Comparison of ENCODE assay signal across 21 cellular contexts in the genomic region with DNA sequence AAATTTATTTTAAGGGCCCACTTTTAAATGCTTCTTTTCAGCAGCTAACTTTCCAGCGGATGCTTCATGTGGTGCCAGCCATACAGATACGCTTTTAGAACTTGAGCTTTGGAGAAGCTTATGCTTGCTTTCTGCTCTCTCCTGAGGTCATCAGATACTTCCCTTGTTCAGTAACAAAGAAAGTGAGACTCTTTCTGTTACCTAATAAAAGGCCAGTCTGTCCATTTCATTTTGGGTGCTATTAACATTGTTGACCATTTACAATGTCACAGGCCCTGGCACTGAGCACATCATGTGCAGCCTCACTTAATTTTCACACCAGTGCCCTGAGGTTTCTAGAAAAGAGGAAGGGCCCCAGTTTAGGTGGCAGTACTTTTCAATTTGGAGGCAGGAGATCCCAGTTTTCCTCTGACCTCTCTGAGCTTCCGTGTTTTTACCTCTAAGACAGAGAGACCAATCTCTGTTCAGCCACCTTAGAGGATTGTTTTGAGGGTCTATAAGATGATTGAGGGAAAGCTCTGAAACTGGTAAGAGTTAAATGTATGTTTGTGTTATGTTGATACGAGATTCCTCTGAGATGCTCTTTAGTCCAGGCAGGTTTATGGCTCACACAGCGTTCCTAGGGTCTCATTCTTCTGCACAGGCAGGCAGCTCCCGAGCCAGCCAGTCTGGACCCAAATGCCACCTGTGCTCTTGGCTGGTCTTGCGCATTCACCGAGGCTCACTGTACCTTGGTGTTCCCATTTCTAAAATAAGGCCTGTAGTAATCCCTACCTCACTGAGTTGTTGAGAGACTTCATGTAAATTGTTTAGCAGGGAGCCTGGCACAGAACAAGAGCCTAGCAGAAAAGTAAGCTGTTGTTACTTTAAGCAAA. TPM values are rescaled to one million over a fixed set of nuclear protein-coding genes. Genes with fewer than 3 reads are reported as not detected.
DNase-seq lines count a peak whose midpoint lies in the region; ATAC-seq, FAIRE-seq and TF ChIP-seq lines count a peak whose summit lies in the region.
"Had no signal": no experiment of that assay in that cellular context is flagged by ENCODE, and none has a peak within 500 bp of the region (broad histone marks: within the 10 kb centered on the region; RNA-seq: fewer than 3 reads in every experiment).

No MANE protein-coding gene starts in this region.

- TF ChIP-seq POLR2A in GM12891 (IDR thresholded peaks at IDR 0.05; ENCODE audit: low read depth, low read length): no peak

- ATAC-seq in GM18520 (IDR thresholded peaks at IDR 0.05; ENCODE audit: unreplicated experiment) (no peak), GM19035 (IDR thresholded peaks at IDR 0.05; ENCODE audit: unreplicated experiment) (no peak)
- ATAC-seq: stimulated activated memory B cell treated with anti-CD40 and anti-IgM and Interleukin-4, amounts not matched to agents 10 μg/mL and 1 μg/mL and 100 μg/mL, for 72 hours had no signal

- FAIRE-seq in GM12891 (lab: Jason Lieb, UNC): no peak
- FAIRE-seq: frontal cortex had no signal

- H3K9me3 ChIP-seq in ascending aorta (no peaks in the 10 kb centered on the region), iPS-20b (ENCODE audit: insufficient read depth, low read depth, low read length) (no peaks in the 10 kb centered on the region), skeletal muscle tissue (ENCODE audit: control insufficient read depth in 3 of 3, low read length in 3 of 3) (no peaks in the 10 kb centered on the region)
- H3K9me3 ChIP-seq: SJCRH30 had no signal

- no peaks in the 10 kb centered on the region for H3K27me3 ChIP-seq in ascending aorta
- H3K27me3 ChIP-seq in iPS-20b (ENCODE audit: insufficient read depth, low read length): no peaks in the 10 kb centered on the region
- H3K27me3 ChIP-seq in skeletal muscle tissue (ENCODE audit: control insufficient read depth in 3 of 3, insufficient read depth in 3 of 3, low read length in 3 of 3): no peaks in the 10 kb centered on the region
- H3K27me3 ChIP-seq: SJCRH30 had no signal

- peak overlapping the region; percentile 27 to 98 for H3K27ac ChIP-seq in ascending aorta
- H3K27ac ChIP-seq in iPS-20b (ENCODE audit: low read length): no peak overlapping the region
- H3K27ac ChIP-seq in skeletal muscle tissue (ENCODE audit: low read depth, low read length): peak overlapping the region; percentile 22
- H3K27ac ChIP-seq: KMS-11, SJCRH30 had no signal

- H3K36me3 ChIP-seq in ascending aorta (no peaks in the 10 kb centered on the region), iPS-20b (ENCODE audit: insufficient read depth, low read depth, low read length) (no peaks in the 10 kb centered on the region), skeletal muscle tissue (ENCODE audit: control insufficient read depth in 3 of 3, insufficient read depth in 3 of 3, low read length in 3 of 3) (no peaks in the 10 kb centered on the region)
- H3K36me3 ChIP-seq: SJCRH30 had no signal

- TF ChIP-seq CTCF in ascending aorta (IDR thresholded peaks at IDR 0.05): no peak

- peaks cover 24 to 59% of the 10 kb centered on the region in 2 donors for H3K4me1 ChIP-seq in ascending aorta
- peaks cover 29% of the 10 kb centered on the region; the same call in 1 of the 2 replicates for H3K4me1 ChIP-seq in iPS-20b (ENCODE audit: insufficient read depth, low read length)
- H3K4me1 ChIP-seq in skeletal muscle tissue (ENCODE audit: control insufficient read depth in 3 of 3, insufficient read depth in 3 of 3, low read length in 3 of 3): peaks cover 41 to 63% (median 51%) of the 10 kb centered on the region in 3 donors

- H3K4me3 ChIP-seq in ascending aorta: peak overlapping the region; percentile 7 to 96
- no peak overlapping the region for H3K4me3 ChIP-seq in iPS-20b (ENCODE audit: low read length)
- H3K4me3 ChIP-seq in skeletal muscle tissue (ENCODE audit: low read length in 3 of 3): peak overlapping the region in 1 of 3 donors; percentile 23
- H3K4me3 ChIP-seq: SJCRH30 had no signal

- DNase-seq in GM12891 (ENCODE audit: insufficient read length, low spot score) (no peak), ascending aorta (ENCODE audit: low spot score in 2 of 2) (no peak), NCI-H446 (lab: John Stamatoyannopoulos, UW) (no peak)
- DNase-seq in stimulated activated CD4-positive, alpha-beta T cell treated with anti-CD3 and anti-CD28 coated beads, Interleukin-1b, Interleukin-23, amount 100 ng/mL, for 48 hours: no peak
- DNase-seq: activated CD8-positive, alpha-beta memory T cell treated with anti-CD3 and anti-CD28 coated beads, Interleukin-2, amount 50 U/mL, for 4 hours; activated naive CD8-positive, alpha-beta T cell treated with anti-CD3 and anti-CD28 coated beads for 36 hours; CD4-positive, alpha-beta T cell; GF-D8; kidney glomerular epithelial cell; NCI-H1930; NK-92 treated with Interleukin-12 subunit alpha and Interleukin-12 subunit beta, amount 100 ng/mL, for 24 hours; SJCRH30; stimulated activated CD4-positive, alpha-beta T cell treated with anti-CD3 and anti-CD28 coated beads, Interleukin-4, amount 100 ng/mL, for 1 hour had no signal

- intact Hi-C loops in ascending aorta (cut with DNase I): no loop called here

- H3K9ac ChIP-seq in iPS-20b (ENCODE audit: low read depth, low read length): peak overlapping the region; percentile 27; the same call in 1 of the 2 replicates
- H3K9ac ChIP-seq in skeletal muscle tissue (ENCODE audit: low read depth in 1 of 3, low read length in 3 of 3): peak overlapping the region in 1 of 3 donors; percentile 10
- H3K9ac ChIP-seq: KMS-11 had no signal

TF ChIP-seq in GM12891, 5 proteins besides CTCF, POLR2A, EP300 and RAD21:
- TF ChIP-seq POU2F2 (IDR thresholded peaks at IDR 0.05; ENCODE audit: low read depth, low read length) (no peak), POLR2AphosphoS5 (IDR thresholded peaks at IDR 0.05; ENCODE audit: low read depth, low read length) (no peak), TAF1 (IDR thresholded peaks at IDR 0.05; ENCODE audit: low read depth, low read length) (no peak), SPI1 (IDR thresholded peaks at IDR 0.05; ENCODE audit: low read depth, low read length) (peak; percentile 51)

RNA-seq across cellular contexts. Expression of a gene that starts 4.4 kb away (rescaled TPM):
- 16.6 TPM for polyA plus RNA-seq in GM12891 (2012; ENCODE audit: low read depth, missing spikeins)
- total RNA-seq in ascending aorta: 99.1 TPM
- 27.7 TPM for total RNA-seq in skeletal muscle tissue

RNA-seq across cellular contexts. Expression of a gene that starts 57.1 kb away (rescaled TPM):
- polyA plus RNA-seq in GM12891 (2012; ENCODE audit: low read depth, missing spikeins): 0.15 TPM
- total RNA-seq in ascending aorta: not detected
- total RNA-seq in skeletal muscle tissue: not detected
- total RNA-seq: activated naive CD8-positive, alpha-beta T cell treated with anti-CD3 and anti-CD28 coated beads for 36 hours; CD4-positive, alpha-beta T cell; dermis microvascular lymphatic vessel endothelial cell; SJCRH30 had no signal
